ENCODE assay signal across 11 cellular contexts in genomic region chr12:131747276-131747675, GRCh38.
"Had no signal": no experiment of that assay in that cellular context is flagged by ENCODE, and none has a peak within 500 bp of the region (broad histone marks: within the 10 kb centered on the region; RNA-seq: fewer than 3 reads in every experiment).

No MANE protein-coding gene starts in this region.

- H3K27me3 ChIP-seq: foreskin keratinocyte, heart left ventricle, left lung, transverse colon had no signal

- H3K4me3 Mint-ChIP-seq: activated T-cell treated with anti-CD3 and anti-CD28 coated beads, Interleukin-2, amount 50 U/mL, for 72 hours had no signal

- ATAC-seq: activated T-cell treated with anti-CD3 and anti-CD28 coated beads, Interleukin-2, amount 50 U/mL, for 72 hours; foreskin keratinocyte; heart left ventricle; left lung had no signal

- FAIRE-seq: small intestine had no signal

- H3K27ac Mint-ChIP-seq: activated T-cell treated with anti-CD3 and anti-CD28 coated beads, Interleukin-2, amount 50 U/mL, for 72 hours had no signal

- DNase-seq: activated naive CD4-positive, alpha-beta T cell; activated T-cell treated with anti-CD3 and anti-CD28 coated beads, Interleukin-2, amount 50 U/mL, for 72 hours; central memory CD4-positive, alpha-beta T cell; foreskin keratinocyte; heart left ventricle; left lung; mesendoderm; right cardiac atrium; small intestine; substantia nigra; transverse colon had no signal

- H3K4me1 ChIP-seq: foreskin keratinocyte, left lung, transverse colon had no signal

- H3K4me3 ChIP-seq: heart left ventricle, left lung, transverse colon had no signal

- H3K27ac ChIP-seq: foreskin keratinocyte, heart left ventricle, left lung, transverse colon had no signal
